In genomic region chr7:107394831-107395230, GRCh38 we compare ENCODE assay signal across 21 cellular contexts.
A peak's percentile ranks its signal among the peaks of the same experiment; 100 is the strongest.
DNase-seq lines count a peak whose midpoint lies in the region; ATAC-seq and TF ChIP-seq lines count a peak whose summit lies in the region.
"Had no signal": no experiment of that assay in that cellular context is flagged by ENCODE, and none has a peak within 500 bp of the region (broad histone marks: within the 10 kb centered on the region; RNA-seq: fewer than 3 reads in every experiment).

No MANE protein-coding gene starts in this region.

- no peaks in the 10 kb centered on the region for H3K27me3 Mint-ChIP-seq in T-helper 2 cell treated with Interferon-gamma antibody and Interleukin-4, amounts not matched to agents 5 μg/mL and 100 μg/mL, for 36 hours (ENCODE audit: low read depth)
- H3K27me3 Mint-ChIP-seq: activated CD4-positive, alpha-beta T cell treated with anti-CD3 and anti-CD28 coated beads, Interleukin-2, amount 10 ng/mL, durations not matched to agents 7 days and 5 days; CD4-positive, alpha-beta memory T cell; IgD-negative memory B cell; natural killer cell treated with Interleukin-12 subunit alpha and Interleukin-12 subunit beta and Interleukin-15 and Interleukin-18, amount 100 ng/mL, for 72 hours had no signal

- H3K4me3 ChIP-seq in astrocyte of the spinal cord (ENCODE audit: low read depth, low read length) = no peak overlapping the region
- no peak overlapping the region for H3K4me3 ChIP-seq in prostate gland
- H3K4me3 ChIP-seq: psoas muscle, spleen had no signal

- H3K27me3 ChIP-seq in prostate gland (replicated peaks; ENCODE audit: insufficient read depth) = no peaks in the 10 kb centered on the region
- H3K27me3 ChIP-seq: spleen had no signal

- ATAC-seq in GM21576 (IDR thresholded peaks at IDR 0.05; ENCODE audit: unreplicated experiment) (no peak), GM21717 (IDR thresholded peaks at IDR 0.05; ENCODE audit: unreplicated experiment) (no peak)
- ATAC-seq: natural killer cell treated with Interleukin-12 subunit alpha and Interleukin-12 subunit beta and Interleukin-15 and Interleukin-18, amount 100 ng/mL, for 72 hours; psoas muscle had no signal

- H3K27ac Mint-ChIP-seq in T-helper 2 cell treated with Interferon-gamma antibody and Interleukin-4, amounts not matched to agents 5 μg/mL and 100 μg/mL, for 36 hours = peak overlapping the region; percentile 8
- H3K27ac Mint-ChIP-seq: activated CD4-positive, alpha-beta T cell treated with anti-CD3 and anti-CD28 coated beads, Interleukin-2, amount 10 ng/mL, durations not matched to agents 7 days and 5 days; CD4-positive, alpha-beta memory T cell; IgD-negative memory B cell; natural killer cell treated with Interleukin-12 subunit alpha and Interleukin-12 subunit beta and Interleukin-15 and Interleukin-18, amount 100 ng/mL, for 72 hours had no signal

- H3K4me1 ChIP-seq in prostate gland (replicated peaks) = no peaks in the 10 kb centered on the region
- H3K4me1 ChIP-seq: psoas muscle, spleen had no signal

- H3K27ac ChIP-seq in prostate gland = no peak overlapping the region
- H3K27ac ChIP-seq: psoas muscle, spleen had no signal

- no peak for TF ChIP-seq CTCF in astrocyte of the spinal cord (IDR thresholded peaks at IDR 0.05; ENCODE audit: low read depth, low read length)
- no peak for TF ChIP-seq CTCF in prostate gland (IDR thresholded peaks at IDR 0.05)

- H3K9me3 Mint-ChIP-seq in T-helper 2 cell treated with Interferon-gamma antibody and Interleukin-4, amounts not matched to agents 5 μg/mL and 100 μg/mL, for 36 hours = peaks cover 4% of the 10 kb centered on the region
- H3K9me3 Mint-ChIP-seq: activated CD4-positive, alpha-beta T cell treated with anti-CD3 and anti-CD28 coated beads, Interleukin-2, amount 10 ng/mL, durations not matched to agents 7 days and 5 days; CD4-positive, alpha-beta memory T cell; IgD-negative memory B cell; natural killer cell treated with Interleukin-12 subunit alpha and Interleukin-12 subunit beta and Interleukin-15 and Interleukin-18, amount 100 ng/mL, for 72 hours had no signal

- no peak for DNase-seq in T-helper 2 cell treated with Interferon-gamma antibody and Interleukin-4, amounts not matched to agents 5 μg/mL and 100 μg/mL, for 36 hours (ENCODE audit: low spot score)
- DNase-seq in T-helper 2 cell = no peak
- peak; percentile 55 for DNase-seq in astrocyte of the spinal cord (ENCODE audit: low read depth, low spot score)
- peak; percentile 66 for DNase-seq in iris pigment epithelial cell (ENCODE audit: low read depth)
- DNase-seq in prostate gland (ENCODE audit: low spot score) = no peak
- no peak for DNase-seq in RPMI8226
- DNase-seq: 8988T; activated CD4-positive, alpha-beta T cell treated with anti-CD3 and anti-CD28 coated beads, Interleukin-2, amount 10 ng/mL, durations not matched to agents 7 days and 5 days; activated naive CD4-positive, alpha-beta T cell; CD4-positive, alpha-beta memory T cell; dermis blood vessel endothelial cell; DMS79; NCI-H187; NCI-H510A; psoas muscle; spleen; SW 1271 had no signal

- peaks cover 2% of the 10 kb centered on the region for H3K36me3 Mint-ChIP-seq in T-helper 2 cell treated with Interferon-gamma antibody and Interleukin-4, amounts not matched to agents 5 μg/mL and 100 μg/mL, for 36 hours (ENCODE audit: low read depth)

- H3K9me3 ChIP-seq in prostate gland = no peaks in the 10 kb centered on the region
- H3K9me3 ChIP-seq: psoas muscle, spleen had no signal

- in situ Hi-C loops in astrocyte of the spinal cord (cut with HindIII; ENCODE audit: low sequenced_read_pairs) = no loop called here

- no peak overlapping the region for H3K4me3 Mint-ChIP-seq in T-helper 2 cell treated with Interferon-gamma antibody and Interleukin-4, amounts not matched to agents 5 μg/mL and 100 μg/mL, for 36 hours
- H3K4me3 Mint-ChIP-seq: activated CD4-positive, alpha-beta T cell treated with anti-CD3 and anti-CD28 coated beads, Interleukin-2, amount 10 ng/mL, durations not matched to agents 7 days and 5 days; CD4-positive, alpha-beta memory T cell; IgD-negative memory B cell; natural killer cell treated with Interleukin-12 subunit alpha and Interleukin-12 subunit beta and Interleukin-15 and Interleukin-18, amount 100 ng/mL, for 72 hours had no signal

- H3K36me3 ChIP-seq in prostate gland = no peaks in the 10 kb centered on the region

- intact Hi-C loops in prostate gland (cut with DNase I) = no loop called here

- WGBS in prostate gland = 70% methylated on average over 1 of the region's 1 CpG

- no peaks in the 10 kb centered on the region for H3K4me1 Mint-ChIP-seq in T-helper 2 cell treated with Interferon-gamma antibody and Interleukin-4, amounts not matched to agents 5 μg/mL and 100 μg/mL, for 36 hours (ENCODE audit: low read depth)
- H3K4me1 Mint-ChIP-seq: activated CD4-positive, alpha-beta T cell treated with anti-CD3 and anti-CD28 coated beads, Interleukin-2, amount 10 ng/mL, durations not matched to agents 7 days and 5 days had no signal

- no peak for TF ChIP-seq POLR2A in prostate gland (IDR thresholded peaks at IDR 0.05)

Comparison
In these comparisons a context has a peak if more than half of its experiments do, and no peak if none do; other contexts are left out.
1. DNase-seq: peak in astrocyte of the spinal cord (single experiment) and iris pigment epithelial cell (single experiment); none in T-helper 2 cell treated with Interferon-gamma antibody and Interleukin-4, amounts not matched to agents 5 μg/mL and 100 μg/mL, for 36 hours (single experiment), T-helper 2 cell (0 of 5), prostate gland (single experiment) and RPMI8226 (single experiment).